15 cellular contexts compared by ENCODE assay signal in the genomic region with DNA sequence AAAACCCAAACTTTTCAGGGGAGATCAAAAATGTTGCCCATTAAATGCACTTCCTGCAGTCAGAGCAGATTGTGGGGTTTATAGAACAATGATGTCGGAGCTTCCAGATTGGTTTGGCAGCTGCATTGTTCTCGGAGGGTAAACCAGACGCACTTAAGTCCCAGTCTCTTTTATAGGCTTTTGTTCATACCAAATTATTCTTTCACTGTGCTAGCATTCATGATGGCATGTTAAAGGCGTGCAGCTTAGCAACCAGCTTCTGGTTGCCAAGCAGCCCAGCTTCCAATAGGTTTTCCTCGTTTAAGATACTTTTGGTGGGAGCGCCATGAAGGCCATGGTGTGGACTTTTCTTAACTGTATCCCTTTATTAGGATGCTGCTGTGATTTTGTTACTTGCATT. TPM values are rescaled to one million over a fixed set of nuclear protein-coding genes. Genes with fewer than 3 reads are reported as not detected.
A peak's percentile ranks its signal among the peaks of the same experiment; 100 is the strongest.
DNase-seq lines count a peak whose midpoint lies in the region; ATAC-seq and TF ChIP-seq lines count a peak whose summit lies in the region.
"Had no signal": no experiment of that assay in that cellular context is flagged by ENCODE, and none has a peak within 500 bp of the region (broad histone marks: within the 10 kb centered on the region; RNA-seq: fewer than 3 reads in every experiment).

No MANE protein-coding gene starts in this region.

- H3K9me3 ChIP-seq in SK-N-MC (ENCODE audit: low read depth, low read length) (no peaks in the 10 kb centered on the region), mesodermal cell (ENCODE audit: control insufficient read depth, low read length) (no peaks in the 10 kb centered on the region), colonic mucosa (no peaks in the 10 kb centered on the region)

- H3K27me3 ChIP-seq in colonic mucosa = no peaks in the 10 kb centered on the region

- H3K4me1 ChIP-seq in mesodermal cell (ENCODE audit: control insufficient read depth, insufficient read depth, low read length, poor library complexity, severe bottlenecking) = no peaks in the 10 kb centered on the region
- no peaks in the 10 kb centered on the region for H3K4me1 ChIP-seq in colonic mucosa

- no peak overlapping the region for H3K9ac ChIP-seq in SK-N-MC (ENCODE audit: insufficient read length)
- H3K9ac ChIP-seq in colonic mucosa (ENCODE audit: low read depth in 2 of 2, low read length in 2 of 2) = no peak overlapping the region

- H3K36me3 ChIP-seq in SK-N-MC (ENCODE audit: insufficient read depth, low read length) = peaks cover 10% of the 10 kb centered on the region; the same call in 1 of the 2 replicates
- H3K36me3 ChIP-seq in mesodermal cell (ENCODE audit: control insufficient read depth, insufficient read depth, low read length) = no peaks in the 10 kb centered on the region
- H3K36me3 ChIP-seq in colonic mucosa = no peaks in the 10 kb centered on the region

- DNase-seq in DMS153 (lab: John Stamatoyannopoulos, UW) = peak; percentile 87
- DNase-seq in NCI-H146 treated with DMSO at 0.1 percent for 48 hours (lab: John Stamatoyannopoulos, UW; ENCODE audit: unreplicated experiment) = peak; percentile 86
- no peak for DNase-seq in SK-N-MC (ENCODE audit: low read depth, low spot score)
- DNase-seq in KG1 (lab: John Stamatoyannopoulos, UW) = no peak
- no peak for DNase-seq in colonic mucosa
- DNase-seq in SIG-M5 treated with dmso at 0.1 percent for 504 hours (lab: John Stamatoyannopoulos, UW; ENCODE audit: unreplicated experiment) = no peak
- DNase-seq: activated naive CD8-positive, alpha-beta T cell treated with anti-CD3 and anti-CD28 coated beads, Interleukin-2, amount 50 U/mL, for 24 hours; AML-193; MV-4-11; stimulated activated naive CD4-positive, alpha-beta T cell; T-cell had no signal

- no peak for ATAC-seq in GM19467 (IDR thresholded peaks at IDR 0.05; ENCODE audit: unreplicated experiment)
- ATAC-seq: activated naive CD8-positive, alpha-beta T cell treated with anti-CD3 and anti-CD28 coated beads, Interleukin-2, amount 50 U/mL, for 24 hours; T-cell had no signal

- no peak overlapping the region for H3K4me3 ChIP-seq in SK-N-MC
- no peak overlapping the region for H3K4me3 ChIP-seq in mesodermal cell (ENCODE audit: extremely low read depth, insufficient read depth, low read length, poor library complexity, severe bottlenecking)
- H3K4me3 ChIP-seq in colonic mucosa = no peak overlapping the region
- H3K4me3 ChIP-seq: coronary artery, PC-9 had no signal

- WGBS in mesodermal cell (ENCODE audit: insufficient coverage in 2 of 2), 2 experiments = 82 to 89% methylated on average over 3 to 4 of the region's 6 CpGs

- intact Hi-C loops in colonic mucosa (cut with DNase I) = no loop called here

- H3K27ac ChIP-seq in SK-N-MC = peak overlapping the region; percentile 21; the same call in 1 of the 2 replicates
- H3K27ac ChIP-seq in mesodermal cell (ENCODE audit: low read depth, low read length, severe bottlenecking) = peak overlapping the region; percentile 0
- H3K27ac ChIP-seq in colonic mucosa = no peak overlapping the region
- H3K27ac ChIP-seq: coronary artery, PC-9 had no signal

- TF ChIP-seq CTCF in colonic mucosa (IDR thresholded peaks at IDR 0.05) = no peak

RNA-seq across cellular contexts. Expression of a gene that starts 40.9 kb away (rescaled TPM):
- 2.9 TPM for polyA plus RNA-seq in mesodermal cell (2013, experiment 1 of 2)
- 2.6 TPM for polyA plus RNA-seq in mesodermal cell (2013, experiment 2 of 2)
- total RNA-seq in colonic mucosa = 10 to 100 TPM in 1 of 2 donors, 1 to 10 TPM in 1; 9.2 to 18.8 TPM

Comparison
In these comparisons a context has a peak if more than half of its experiments do, and no peak if none do; other contexts are left out.
1. DNase-seq: peak in DMS153 (single experiment) and NCI-H146 treated with DMSO at 0.1 percent for 48 hours (single experiment); none in SK-N-MC (single experiment), KG1 (single experiment), colonic mucosa (single experiment) and SIG-M5 treated with dmso at 0.1 percent for 504 hours (single experiment).